Comparison of ENCODE assay signal across 14 cellular contexts in genomic region chr10:125137601-125138438, GRCh38. TPM values are rescaled to one million over a fixed set of nuclear protein-coding genes. Genes with fewer than 3 reads are reported as not detected.
DNase-seq lines count a peak whose midpoint lies in the region; ATAC-seq and TF ChIP-seq lines count a peak whose summit lies in the region.
"Had no signal": no experiment of that assay in that cellular context is flagged by ENCODE, and none has a peak within 500 bp of the region (broad histone marks: within the 10 kb centered on the region; RNA-seq: fewer than 3 reads in every experiment).

No MANE protein-coding gene starts in this region.

- H3K27ac ChIP-seq in right atrium auricular region (no peak overlapping the region), upper lobe of right lung (no peak overlapping the region)
- H3K27ac ChIP-seq: SJSA1 had no signal

- no peaks in the 10 kb centered on the region for H3K36me3 Mint-ChIP-seq in naive thymus-derived CD8-positive, alpha-beta T cell

- H3K36me3 ChIP-seq in right atrium auricular region: no peaks in the 10 kb centered on the region
- peaks cover 19% of the 10 kb centered on the region for H3K36me3 ChIP-seq in upper lobe of right lung

- DNase-seq in Right ventricle myocardium superior (no peak), right atrium auricular region (ENCODE audit: low spot score) (no peak), SHP77 (lab: John Stamatoyannopoulos, UW) (peak; percentile 74 to 77), left lobe of liver (ENCODE audit: low spot score) (no peak), upper lobe of right lung (peak; percentile 60), NCI-H2227 (lab: John Stamatoyannopoulos, UW; ENCODE audit: unreplicated experiment) (no peak)
- DNase-seq in naive thymus-derived CD8-positive, alpha-beta T cell: no peak
- DNase-seq: ACHN, EL, NCI-H524 treated with DMSO at 0.1 percent for 48 hours had no signal

- intact Hi-C loops in Right ventricle myocardium superior (cut with DNase I) (no loop called here), upper lobe of right lung (cut with DNase I) (no loop called here)

- TF ChIP-seq CTCF in right atrium auricular region (IDR thresholded peaks at IDR 0.05) (peak in 1 of 2 donors; percentile 27), upper lobe of right lung (IDR thresholded peaks at IDR 0.05) (no peak)

- peaks cover 0 to 67% of the 10 kb centered on the region in 2 donors for H3K4me1 ChIP-seq in right atrium auricular region
- peaks cover 18% of the 10 kb centered on the region for H3K4me1 ChIP-seq in upper lobe of right lung
- H3K4me1 ChIP-seq: SJSA1 had no signal

- no peak overlapping the region for H3K4me3 Mint-ChIP-seq in naive thymus-derived CD8-positive, alpha-beta T cell
- H3K4me3 Mint-ChIP-seq: activated T-helper 17 cell treated with anti-CD3 and anti-CD28 coated beads, Interleukin-2, amount 50 U/mL, for 72 hours; central memory CD8-positive, alpha-beta T cell had no signal

- H3K9me3 ChIP-seq in right atrium auricular region: no peaks in the 10 kb centered on the region
- no peaks in the 10 kb centered on the region for H3K9me3 ChIP-seq in upper lobe of right lung
- H3K9me3 ChIP-seq: SJSA1 had no signal

- ATAC-seq in Right ventricle myocardium superior (ENCODE audit: poor library complexity) (peak; percentile 25), left lobe of liver (peak; percentile 37), upper lobe of right lung (peak; percentile 42), GM18517 (IDR thresholded peaks at IDR 0.05; ENCODE audit: unreplicated experiment) (no peak)
- ATAC-seq in naive thymus-derived CD8-positive, alpha-beta T cell: no peak
- ATAC-seq: activated T-helper 17 cell treated with anti-CD3 and anti-CD28 coated beads, Interleukin-2, amount 50 U/mL, for 72 hours had no signal

- H3K27me3 ChIP-seq in right atrium auricular region: no peaks in the 10 kb centered on the region
- no peaks in the 10 kb centered on the region for H3K27me3 ChIP-seq in upper lobe of right lung
- H3K27me3 ChIP-seq: SJSA1 had no signal

- peaks cover 0 to 20% (median 7%) of the 10 kb centered on the region in 5 donors for H3K27me3 Mint-ChIP-seq in naive thymus-derived CD8-positive, alpha-beta T cell

- peaks cover 0 to 7% (median 0%) of the 10 kb centered on the region in 4 donors for H3K4me1 Mint-ChIP-seq in naive thymus-derived CD8-positive, alpha-beta T cell
- H3K4me1 Mint-ChIP-seq: activated T-helper 17 cell treated with anti-CD3 and anti-CD28 coated beads, Interleukin-2, amount 50 U/mL, for 72 hours; central memory CD8-positive, alpha-beta T cell had no signal

- no peak overlapping the region for H3K4me3 ChIP-seq in right atrium auricular region
- no peak overlapping the region for H3K4me3 ChIP-seq in upper lobe of right lung
- H3K4me3 ChIP-seq: SJSA1 had no signal

- H3K9me3 Mint-ChIP-seq in naive thymus-derived CD8-positive, alpha-beta T cell: no peaks in the 10 kb centered on the region
- H3K9me3 Mint-ChIP-seq: activated T-helper 17 cell treated with anti-CD3 and anti-CD28 coated beads, Interleukin-2, amount 50 U/mL, for 72 hours; central memory CD8-positive, alpha-beta T cell had no signal

- H3K27ac Mint-ChIP-seq in naive thymus-derived CD8-positive, alpha-beta T cell: peak overlapping the region in 1 of 10 donors; percentile 20
- H3K27ac Mint-ChIP-seq: activated T-helper 17 cell treated with anti-CD3 and anti-CD28 coated beads, Interleukin-2, amount 50 U/mL, for 72 hours had no signal

- POLR2A ChIA-PET in naive thymus-derived CD8-positive, alpha-beta T cell (lab: Charles Lee): no interaction called here

RNA-seq across cellular contexts. Expression of gene CTBP2, which starts 22.5 kb away (rescaled TPM):
- total RNA-seq in Right ventricle myocardium superior (29.4 TPM), right atrium auricular region (10 to 100 TPM; 26.0 to 36.0 TPM), left lobe of liver (5.8 TPM), upper lobe of right lung (66.7 TPM)
- total RNA-seq in naive thymus-derived CD8-positive, alpha-beta T cell: under 1 TPM; 0.33 to 0.99 TPM
- 1 to 10 TPM in 1 of 3 donors, under 1 TPM in 2; 0.05 to 3.1 (median 0.42) TPM for polyA plus RNA-seq in naive thymus-derived CD8-positive, alpha-beta T cell

Comparison
In these comparisons a context has a peak if more than half of its experiments do, and no peak if none do; other contexts are left out.
1. ATAC-seq: peak in Right ventricle myocardium superior (single experiment), left lobe of liver (single experiment) and upper lobe of right lung (single experiment); none in naive thymus-derived CD8-positive, alpha-beta T cell (0 of 2) and GM18517 (single experiment).
2. DNase-seq: peak in SHP77 (2 of 2) and upper lobe of right lung (single experiment); none in Right ventricle myocardium superior (single experiment), right atrium auricular region (single experiment), left lobe of liver (single experiment), naive thymus-derived CD8-positive, alpha-beta T cell (0 of 10) and NCI-H2227 (single experiment).